2 cellular contexts compared by ENCODE assay signal in genomic region chr19:50264483-50265186, GRCh38.
TF ChIP-seq lines count a peak whose summit lies in the region.

No MANE protein-coding gene starts in this region.

TF ChIP-seq in HEK293T, 16 proteins besides CTCF, POLR2A, EP300 and RAD21:
- TF ChIP-seq NFRKB (IDR thresholded peaks at IDR 0.05) (no peak), SP1 (IDR thresholded peaks at IDR 0.05) (no peak)

TF ChIP-seq in GM12878, 131 proteins besides CTCF, POLR2A, EP300 and RAD21:
- TF ChIP-seq USF1 (IDR thresholded peaks at IDR 0.05; ENCODE audit: borderline replicate concordance, extremely low read length, insufficient read depth, low read depth, low read length), result no peak
- no peak for TF ChIP-seq TCF3 (IDR thresholded peaks at IDR 0.05; ENCODE audit: borderline replicate concordance, insufficient read depth, low read depth, low read length)
- no peak for TF ChIP-seq IKZF2 (IDR thresholded peaks at IDR 0.05)
- TF ChIP-seq CHD2 (IDR thresholded peaks at IDR 0.05; ENCODE audit: borderline replicate concordance, low read depth, low read length), result no peak
- TF ChIP-seq REST (IDR thresholded peaks at IDR 0.05; ENCODE audit: low read depth, low read length), result no peak
- no peak for TF ChIP-seq NFXL1 (IDR thresholded peaks at IDR 0.05; ENCODE audit: borderline replicate concordance)
- no peak for TF ChIP-seq DPF2 (IDR thresholded peaks at IDR 0.05)
TF ChIP-seq in GM12878: peak in this region for 0.
